8 cellular contexts compared by ENCODE assay signal in the genomic region with DNA sequence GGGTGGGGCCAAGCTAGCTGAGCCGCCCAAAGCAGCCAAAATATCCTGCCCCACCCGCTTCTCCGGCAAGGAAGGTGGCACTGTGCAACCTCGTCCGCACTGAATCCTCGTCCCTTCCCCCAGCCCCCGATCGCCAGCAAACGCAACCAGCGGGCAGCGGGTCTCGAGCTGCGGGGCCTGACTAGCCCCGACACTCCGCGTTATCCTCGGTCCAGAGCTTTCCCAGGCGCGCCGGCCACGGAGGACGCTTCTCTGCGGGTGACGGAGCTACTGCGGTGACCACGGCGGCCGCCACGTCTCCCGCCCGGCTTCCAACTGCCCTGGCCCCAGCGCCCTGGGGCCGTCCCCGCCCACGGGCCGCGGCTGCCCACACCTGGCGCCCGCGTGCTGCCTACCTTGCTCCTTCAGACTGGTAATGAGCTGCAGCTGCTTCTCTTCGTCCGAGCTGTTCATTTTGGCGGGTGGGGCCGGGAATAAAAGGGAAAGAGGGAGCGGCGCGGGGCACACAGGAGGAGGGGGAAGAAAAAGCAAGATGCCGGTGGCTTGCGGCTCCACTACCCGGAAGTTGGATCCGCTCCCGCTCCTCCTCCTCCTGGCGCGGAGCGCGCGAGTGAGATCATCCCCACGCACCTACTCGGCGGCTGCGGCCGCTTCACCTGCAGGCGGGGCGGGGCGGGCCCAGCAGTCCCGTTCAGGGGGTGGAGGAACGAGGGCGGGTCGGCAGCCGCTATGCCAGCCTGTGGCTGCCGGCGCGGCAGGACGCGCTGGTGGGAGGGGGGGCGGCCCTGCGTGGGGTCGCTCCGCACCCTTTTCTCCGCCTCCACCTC. TPM values are rescaled to one million over a fixed set of nuclear protein-coding genes. Genes with fewer than 3 reads are reported as not detected.
DNase-seq lines count a peak whose midpoint lies in the region; ATAC-seq and TF ChIP-seq lines count a peak whose summit lies in the region.

A gene with protein sequence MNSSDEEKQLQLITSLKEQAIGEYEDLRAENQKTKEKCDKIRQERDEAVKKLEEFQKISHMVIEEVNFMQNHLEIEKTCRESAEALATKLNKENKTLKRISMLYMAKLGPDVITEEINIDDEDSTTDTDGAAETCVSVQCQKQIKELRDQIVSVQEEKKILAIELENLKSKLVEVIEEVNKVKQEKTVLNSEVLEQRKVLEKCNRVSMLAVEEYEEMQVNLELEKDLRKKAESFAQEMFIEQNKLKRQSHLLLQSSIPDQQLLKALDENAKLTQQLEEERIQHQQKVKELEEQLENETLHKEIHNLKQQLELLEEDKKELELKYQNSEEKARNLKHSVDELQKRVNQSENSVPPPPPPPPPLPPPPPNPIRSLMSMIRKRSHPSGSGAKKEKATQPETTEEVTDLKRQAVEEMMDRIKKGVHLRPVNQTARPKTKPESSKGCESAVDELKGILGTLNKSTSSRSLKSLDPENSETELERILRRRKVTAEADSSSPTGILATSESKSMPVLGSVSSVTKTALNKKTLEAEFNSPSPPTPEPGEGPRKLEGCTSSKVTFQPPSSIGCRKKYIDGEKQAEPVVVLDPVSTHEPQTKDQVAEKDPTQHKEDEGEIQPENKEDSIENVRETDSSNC (minus strand): TSS at position 561 of the 827 bp plus-strand sequence. CDS start 108 bp downstream, at position 453.

- H3K9me3 ChIP-seq in thymus (ENCODE audit: control insufficient read depth): no peaks in the 10 kb centered on the region

- H3K4me3 ChIP-seq in AG04449 (ENCODE audit: low read depth, low read length): peak within 1 kb of the TSS; percentile 78
- H3K4me3 ChIP-seq in thymus (ENCODE audit: low read length): peak within 1 kb of the TSS; percentile 49

- 1% methylated on average over 80 of the region's 80 CpGs for WGBS in thymus

- peak within 1 kb of the TSS; percentile 68 for H3K27ac ChIP-seq in thymus (ENCODE audit: low read depth)

- no peaks in the 10 kb centered on the region for H3K4me1 ChIP-seq in thymus (ENCODE audit: control insufficient read depth, insufficient read depth, low read length)

- no peaks in the 10 kb centered on the region for H3K36me3 ChIP-seq in thymus (ENCODE audit: control insufficient read depth, insufficient read depth)

- POLR2A ChIA-PET in AG04449 (lab: Yijun Ruan, JAX): no interaction called here

- no peak for TF ChIP-seq CTCF in AG04449 (IDR thresholded peaks at IDR 0.05; ENCODE audit: insufficient read depth, low read length, missing control alignments)

- DNase-seq in AG04449 (ENCODE audit: low read depth, low spot score): no peak
- peak; percentile 77 for DNase-seq in NCI-H510A (lab: John Stamatoyannopoulos, UW)
- peak; percentile 9 for DNase-seq in activated T-cell treated with anti-CD3 and anti-CD28 coated beads for 4 hours
- DNase-seq in fibroblast of peridontal ligament (ENCODE audit: extremely low read depth): peak; percentile 23
- peak; percentile 69 for DNase-seq in myocyte (ENCODE audit: low read depth)

- peak; percentile 49 for ATAC-seq in GM18867 (IDR thresholded peaks at IDR 0.05; ENCODE audit: unreplicated experiment)
- ATAC-seq in HG03280 (IDR thresholded peaks at IDR 0.05; ENCODE audit: unreplicated experiment): peak; percentile 58

- peaks cover 22% of the 10 kb centered on the region for H3K27me3 ChIP-seq in thymus (ENCODE audit: control insufficient read depth, insufficient read depth)

- CTCF ChIA-PET in AG04449 (lab: Yijun Ruan, JAX): interaction anchor here (1.0 to 1.5 kb wide), 2 partner anchors 20 to 170 kb away, joined by 4 read pairs; no protein-coding TSS in a partner anchor

RNA-seq across cellular contexts. Expression of the gene that starts here (rescaled TPM):
- 3.2 and 3.6 TPM in 2 replicates for total RNA-seq in myocyte
- polyA plus RNA-seq in myocyte (2012): 3.4 TPM
- polyA plus RNA-seq in thymus: 23.0 TPM
